In genomic region chr16:20898938-20899502, GRCh38 we compare ENCODE assay signal across 2 cellular contexts.
TF ChIP-seq lines count a peak whose summit lies in the region.

No MANE protein-coding gene starts in this region.

TF ChIP-seq in GM12878, 131 proteins besides CTCF, POLR2A, EP300 and RAD21 (continued from another document):
- no peak for TF ChIP-seq ZNF207 (IDR thresholded peaks at IDR 0.05; ENCODE audit: borderline replicate concordance)

TF ChIP-seq in liver, 16 proteins besides CTCF, POLR2A, EP300 and RAD21 (continued from another document):
- no peak for TF ChIP-seq REST (IDR thresholded peaks at IDR 0.05)
- TF ChIP-seq HNF4A (conservative IDR thresholded peaks at IDR 0.05) = peak in 1 of 2 donors; percentile 4
- no peak for TF ChIP-seq YY1 (IDR thresholded peaks at IDR 0.05)
- TF ChIP-seq JUND (IDR thresholded peaks at IDR 0.05) = no peak
TF ChIP-seq in liver: peak in this region for 1.
